ENCODE assay signal across 28 cellular contexts in genomic region chr9:13446261-13446660, GRCh38.
DNase-seq lines count a peak whose midpoint lies in the region; ATAC-seq and TF ChIP-seq lines count a peak whose summit lies in the region.
"Had no signal": no experiment of that assay in that cellular context is flagged by ENCODE, and none has a peak within 500 bp of the region (broad histone marks: within the 10 kb centered on the region; RNA-seq: fewer than 3 reads in every experiment).

No MANE protein-coding gene starts in this region.

- H3K27me3 ChIP-seq in left ventricle myocardium inferior (ENCODE audit: low read depth) (no peaks in the 10 kb centered on the region), psoas muscle (ENCODE audit: insufficient read depth in 3 of 3, low read length in 2 of 3) (no peaks in the 10 kb centered on the region), upper lobe of right lung (no peaks in the 10 kb centered on the region)
- H3K27me3 ChIP-seq: BLaER1, cardiac muscle cell, neutrophil had no signal

- peak overlapping the region; percentile 79 for H3K27ac ChIP-seq in left ventricle myocardium inferior (replicated peaks)
- H3K27ac ChIP-seq in psoas muscle: peak overlapping the region; percentile 34
- H3K27ac ChIP-seq in upper lobe of right lung: no peak overlapping the region
- H3K27ac ChIP-seq: BLaER1, cardiac muscle cell, neutrophil, PC-9 had no signal

- H3K9me3 ChIP-seq in left ventricle myocardium inferior (replicated peaks) (no peaks in the 10 kb centered on the region), psoas muscle (no peaks in the 10 kb centered on the region), upper lobe of right lung (no peaks in the 10 kb centered on the region)
- H3K9me3 ChIP-seq: BLaER1, neutrophil had no signal

- H3K4me1 ChIP-seq in left ventricle myocardium inferior: peaks cover 59% of the 10 kb centered on the region
- peaks cover 23% of the 10 kb centered on the region for H3K4me1 ChIP-seq in psoas muscle
- peaks cover 9% of the 10 kb centered on the region for H3K4me1 ChIP-seq in upper lobe of right lung

- peak overlapping the region; percentile 51 for H3K4me3 ChIP-seq in left ventricle myocardium inferior
- peak overlapping the region; percentile 24 for H3K4me3 ChIP-seq in psoas muscle
- no peak overlapping the region for H3K4me3 ChIP-seq in upper lobe of right lung
- H3K4me3 ChIP-seq: BLaER1, cardiac muscle cell, GM12878, PC-9 had no signal

- TF ChIP-seq CTCF in left ventricle myocardium inferior (IDR thresholded peaks at IDR 0.05; ENCODE audit: borderline replicate concordance) (no peak), psoas muscle (IDR thresholded peaks at IDR 0.05) (no peak), upper lobe of right lung (IDR thresholded peaks at IDR 0.05) (no peak)

- 50 to 59% (median 56%) methylated on average over 6 of the region's 6 CpGs for WGBS in psoas muscle, 3 donors

- DNase-seq in DMS153 treated with DMSO at 0.1 percent for 48 hours (lab: John Stamatoyannopoulos, UW; ENCODE audit: unreplicated experiment) (peak; percentile 78), NCI-H69 (lab: John Stamatoyannopoulos, UW) (peak; percentile 67), left ventricle myocardium inferior (no peak), psoas muscle (no peak), upper lobe of right lung (no peak), G401 (ENCODE audit: low spot score) (no peak)
- DNase-seq: activated CD4-positive, alpha-beta T cell treated with anti-CD3 and anti-CD28 coated beads for 1 hour; activated CD8-positive, alpha-beta T cell treated with anti-CD3 and anti-CD28 coated beads, Interleukin-2, amount 10 ng/mL, durations not matched to agents 7 days and 5 days; anterior cingulate cortex; cortex of kidney; DMS 273 treated with DMSO at 0.1 percent for 48 hours; HFFc6; IMR-90; left colon; mesendoderm; NCI-H1436 treated with DMSO at 0.1 percent for 48 hours; NCI-H524; PC-9; posterior cingulate gyrus; SHP77; stimulated activated CD4-positive, alpha-beta T cell treated with anti-CD3 and anti-CD28 coated beads, Interleukin-4, amount 100 ng/mL, for 4 hours had no signal

- ATAC-seq in psoas muscle (no peak), upper lobe of right lung (no peak), GM19023 (IDR thresholded peaks at IDR 0.05; ENCODE audit: unreplicated experiment) (no peak)
- ATAC-seq: activated CD8-positive, alpha-beta T cell treated with anti-CD3 and anti-CD28 coated beads, Interleukin-2, amount 10 ng/mL, durations not matched to agents 7 days and 5 days; activated naive CD4-positive, alpha-beta T cell treated with anti-CD3 and anti-CD28 coated beads, Interleukin-2, amount 50 U/mL, for 72 hours; GM12878; left colon; sciatic nerve had no signal

- H3K36me3 ChIP-seq in left ventricle myocardium inferior: no peaks in the 10 kb centered on the region
- H3K36me3 ChIP-seq in psoas muscle (ENCODE audit: insufficient read depth in 1 of 2, low read depth in 1 of 2): no peaks in the 10 kb centered on the region
- H3K36me3 ChIP-seq in upper lobe of right lung: no peaks in the 10 kb centered on the region
- H3K36me3 ChIP-seq: BLaER1, cardiac muscle cell, neutrophil had no signal

- in situ Hi-C loops in G401 (cut with HindIII; ENCODE audit: low sequenced_read_pairs): no loop called here

- intact Hi-C loops in left ventricle myocardium inferior (cut with micrococcal nuclease) (loop anchor here (10.0 kb wide), 1 partner anchor 239 kb away; no protein-coding TSS in a partner anchor), psoas muscle (cut with DNase I) (loop anchor here in 1 of 2 donors (10.0 kb wide), 1 partner anchor 109 kb away; no protein-coding TSS in a partner anchor), upper lobe of right lung (cut with DNase I) (no loop called here)

Comparison
In these comparisons a context has a peak if more than half of its experiments do, and no peak if none do; other contexts are left out.
1. DNase-seq: peak in DMS153 treated with DMSO at 0.1 percent for 48 hours (single experiment) and NCI-H69 (single experiment); none in left ventricle myocardium inferior (single experiment), psoas muscle (0 of 2), upper lobe of right lung (single experiment) and G401 (single experiment).